12 cellular contexts compared by ENCODE assay signal in genomic region chr22:40414306-40414705, GRCh38. TPM values are rescaled to one million over a fixed set of nuclear protein-coding genes. Genes with fewer than 3 reads are reported as not detected.
DNase-seq lines count a peak whose midpoint lies in the region; TF ChIP-seq lines count a peak whose summit lies in the region.
"Had no signal": no experiment of that assay in that cellular context is flagged by ENCODE, and none has a peak within 500 bp of the region (broad histone marks: within the 10 kb centered on the region; RNA-seq: fewer than 3 reads in every experiment).

No MANE protein-coding gene starts in this region.

- peak overlapping the region; percentile 75 for H3K4me2 ChIP-seq in OCI-LY1 (ENCODE audit: low read length)
- no peak overlapping the region for H3K4me2 ChIP-seq in osteoblast (ENCODE audit: insufficient read depth, low read length)

- TF ChIP-seq CTCF in OCI-LY1 (IDR thresholded peaks at IDR 0.05; ENCODE audit: low read length) (no peak), osteoblast (IDR thresholded peaks at IDR 0.05; ENCODE audit: extremely low read depth, low read depth, low read length) (no peak)

- H3K27ac ChIP-seq in OCI-LY1 (ENCODE audit: low read depth, low read length, poor library complexity, severe bottlenecking) (peak overlapping the region; percentile 100), cingulate gyrus (ENCODE audit: low read depth, low read length) (peak overlapping the region; percentile 14), osteoblast (ENCODE audit: low read depth, low read length) (no peak overlapping the region)

- in situ Hi-C loops in Caki2 (cut with HindIII; ENCODE audit: low pct_unique_long_range_greater_than_20kb, low sequenced_read_pairs) = no loop called here

- H3F3A ChIP-seq in OCI-LY1 (ENCODE audit: insufficient read depth, low read length) = peaks cover 16% of the 10 kb centered on the region; the same call in 1 of the 2 replicates

- H3K36me3 ChIP-seq in OCI-LY1 (ENCODE audit: insufficient read depth, low read length) = peaks cover 56% of the 10 kb centered on the region
- H3K36me3 ChIP-seq in osteoblast (ENCODE audit: insufficient read depth, low read length) = peaks cover 47% of the 10 kb centered on the region

- H3K79me2 ChIP-seq in OCI-LY1 (ENCODE audit: insufficient read depth, low read length) = no peaks in the 10 kb centered on the region
- H3K79me2 ChIP-seq in osteoblast (ENCODE audit: insufficient read depth, low read length) = no peaks in the 10 kb centered on the region

- H3K9ac ChIP-seq in OCI-LY1 (ENCODE audit: low read length) = peak overlapping the region; percentile 76

- H4K20me1 ChIP-seq in OCI-LY1 (ENCODE audit: insufficient read depth, low read length) = no peaks in the 10 kb centered on the region
- peaks cover 9% of the 10 kb centered on the region for H4K20me1 ChIP-seq in osteoblast (ENCODE audit: insufficient read depth, low read length)

- H3K4me1 ChIP-seq in OCI-LY1 (ENCODE audit: insufficient read depth, low read length, severe bottlenecking) (peaks cover 74% of the 10 kb centered on the region), osteoblast (ENCODE audit: insufficient read depth, low read length) (no peaks in the 10 kb centered on the region)

- no peaks in the 10 kb centered on the region for H3K27me3 ChIP-seq in OCI-LY1 (ENCODE audit: insufficient read depth, low read length)
- no peaks in the 10 kb centered on the region for H3K27me3 ChIP-seq in osteoblast (ENCODE audit: insufficient read depth, low read length)
- H3K27me3 ChIP-seq: Peyer's patch had no signal

- no peaks in the 10 kb centered on the region for H3K9me2 ChIP-seq in OCI-LY1 (ENCODE audit: low read depth, low read length)

- H3K9me3 ChIP-seq in OCI-LY1 (ENCODE audit: low read length) = no peaks in the 10 kb centered on the region
- no peaks in the 10 kb centered on the region for H3K9me3 ChIP-seq in osteoblast (ENCODE audit: low read depth, low read length)
- H3K9me3 ChIP-seq: Peyer's patch had no signal

- DNase-seq in Caki2 (ENCODE audit: low read depth) = peak; percentile 16
- peak; percentile 73 for DNase-seq in osteoblast (ENCODE audit: insufficient read length, low spot score, missing footprints)
- DNase-seq in HCEC 1CT = no peak
- DNase-seq in NCI-H82 treated with DMSO at 0.1 percent for 48 hours (lab: John Stamatoyannopoulos, UW; ENCODE audit: unreplicated experiment) = no peak
- DNase-seq in SW 1271 (lab: John Stamatoyannopoulos, UW) = no peak
- no peak for DNase-seq in effector CD4-positive, alpha-beta T cell
- DNase-seq: NCI-H2029 treated with DMSO at 0.1 percent for 48 hours; stimulated activated naive CD8-positive, alpha-beta T cell treated with anti-CD3 and anti-CD28 coated beads, Interleukin-15, Interleukin-2, amounts not matched to agents 100 U/mL and 50 U/mL, for 24 hours had no signal

- peak overlapping the region; percentile 45 for H3K4me3 ChIP-seq in OCI-LY1 (ENCODE audit: low read depth, low read length, poor library complexity, severe bottlenecking)
- H3K4me3 ChIP-seq in osteoblast (ENCODE audit: insufficient read depth, low read length) = no peak overlapping the region
- H3K4me3 ChIP-seq: skin epidermis had no signal

- H2AFZ ChIP-seq in OCI-LY1 (ENCODE audit: low read length) (no peak overlapping the region), osteoblast (ENCODE audit: low read length) (no peak overlapping the region)

RNA-seq across cellular contexts. Expression of gene SGSM3, which starts 43.9 kb away (rescaled TPM):
- total RNA-seq in Caki2 (2014; rRNA removed; shearing (Covaris generic); ENCODE audit: low replicate concordance) = 112 and 145 TPM in 2 replicates
- 31.2 and 35.5 TPM in 2 replicates for total RNA-seq in osteoblast

Comparison
In these comparisons a context has a peak if more than half of its experiments do, and no peak if none do; other contexts are left out.
1. DNase-seq: peak in Caki2 (single experiment) and osteoblast (single experiment); none in HCEC 1CT (single experiment), NCI-H82 treated with DMSO at 0.1 percent for 48 hours (single experiment), SW 1271 (0 of 2) and effector CD4-positive, alpha-beta T cell (single experiment).